20 cellular contexts compared by ENCODE assay signal in genomic region chr12:111457577-111457976, GRCh38. TPM values are rescaled to one million over a fixed set of nuclear protein-coding genes. Genes with fewer than 3 reads are reported as not detected.
A peak's percentile ranks its signal among the peaks of the same experiment; 100 is the strongest.
DNase-seq lines count a peak whose midpoint lies in the region; ATAC-seq and TF ChIP-seq lines count a peak whose summit lies in the region.
"Had no signal": no experiment of that assay in that cellular context is flagged by ENCODE, and none has a peak within 500 bp of the region (broad histone marks: within the 10 kb centered on the region; RNA-seq: fewer than 3 reads in every experiment).

No MANE protein-coding gene starts in this region.

- no peak for DNase-seq in activated naive CD4-positive, alpha-beta T cell treated with anti-CD3 and anti-CD28 coated beads for 36 hours
- no peak for DNase-seq in HFFc6
- peak; percentile 16 for DNase-seq in islet precursor cell
- peak; percentile 3 for DNase-seq in testis
- no peak for DNase-seq in upper lobe of left lung
- DNase-seq: 8988T; IMR-90; NCI-H1105; NCI-H146; NCI-H2029 treated with DMSO at 0.1 percent for 48 hours; NCI-H226; NCI-H524; NCI-H774; NK-92 treated with Interleukin-12 subunit alpha and Interleukin-12 subunit beta, amount 100 ng/mL, for 24 hours; SIG-M5 had no signal

- H3K4me1 Mint-ChIP-seq in activated naive CD4-positive, alpha-beta T cell treated with anti-CD3 and anti-CD28 coated beads, Interleukin-2, amount 50 U/mL, for 24 hours, result no peaks in the 10 kb centered on the region
- H3K4me1 Mint-ChIP-seq in activated naive CD4-positive, alpha-beta T cell treated with anti-CD3 and anti-CD28 coated beads for 36 hours (ENCODE audit: low read depth), result no peaks in the 10 kb centered on the region
- peaks cover 61% of the 10 kb centered on the region for H3K4me1 Mint-ChIP-seq in HFFc6 (ENCODE audit: low read depth)

- intact Hi-C loops in activated naive CD4-positive, alpha-beta T cell treated with anti-CD3 and anti-CD28 coated beads for 36 hours (cut with micrococcal nuclease), result no loop called here
- intact Hi-C loops in testis (cut with DNase I; ENCODE audit: low total_unique reads), result no loop called here

- no peak for TF ChIP-seq CTCF in HFFc6 (IDR thresholded peaks at IDR 0.05)
- TF ChIP-seq CTCF in testis (IDR thresholded peaks at IDR 0.05), result no peak
- no peak for TF ChIP-seq CTCF in upper lobe of left lung (IDR thresholded peaks at IDR 0.05)

- no peak for ATAC-seq in GM18498 (IDR thresholded peaks at IDR 0.05; ENCODE audit: unreplicated experiment)
- ATAC-seq in upper lobe of left lung (ENCODE audit: low FRiP score in 2 of 2), result no peak

- H3K9me3 Mint-ChIP-seq in activated naive CD4-positive, alpha-beta T cell treated with anti-CD3 and anti-CD28 coated beads, Interleukin-2, amount 50 U/mL, for 24 hours, result no peaks in the 10 kb centered on the region
- no peaks in the 10 kb centered on the region for H3K9me3 Mint-ChIP-seq in activated naive CD4-positive, alpha-beta T cell treated with anti-CD3 and anti-CD28 coated beads for 36 hours
- H3K9me3 Mint-ChIP-seq in HFFc6, result no peaks in the 10 kb centered on the region

- peak overlapping the region; percentile 35 for H3K27ac Mint-ChIP-seq in activated naive CD4-positive, alpha-beta T cell treated with anti-CD3 and anti-CD28 coated beads, Interleukin-2, amount 50 U/mL, for 24 hours
- no peak overlapping the region for H3K27ac Mint-ChIP-seq in activated naive CD4-positive, alpha-beta T cell treated with anti-CD3 and anti-CD28 coated beads for 36 hours
- H3K27ac Mint-ChIP-seq in HFFc6, result peak overlapping the region; percentile 46

- TF ChIP-seq POLR2A in testis (IDR thresholded peaks at IDR 0.05), result no peak
- no peak for TF ChIP-seq POLR2A in upper lobe of left lung (IDR thresholded peaks at IDR 0.05)

- H3K4me3 Mint-ChIP-seq in activated naive CD4-positive, alpha-beta T cell treated with anti-CD3 and anti-CD28 coated beads, Interleukin-2, amount 50 U/mL, for 24 hours, result no peak overlapping the region
- no peak overlapping the region for H3K4me3 Mint-ChIP-seq in activated naive CD4-positive, alpha-beta T cell treated with anti-CD3 and anti-CD28 coated beads for 36 hours
- no peak overlapping the region for H3K4me3 Mint-ChIP-seq in HFFc6

- H3K4me3 ChIP-seq in testis, result no peak overlapping the region
- H3K4me3 ChIP-seq in upper lobe of left lung, result no peak overlapping the region

- peaks cover 4% of the 10 kb centered on the region for H3K36me3 Mint-ChIP-seq in activated naive CD4-positive, alpha-beta T cell treated with anti-CD3 and anti-CD28 coated beads, Interleukin-2, amount 50 U/mL, for 24 hours
- peaks cover 5% of the 10 kb centered on the region for H3K36me3 Mint-ChIP-seq in activated naive CD4-positive, alpha-beta T cell treated with anti-CD3 and anti-CD28 coated beads for 36 hours (ENCODE audit: low read depth)
- peaks cover 25% of the 10 kb centered on the region for H3K36me3 Mint-ChIP-seq in HFFc6 (ENCODE audit: low read depth)

- no peak for TF ChIP-seq EP300 in upper lobe of left lung (IDR thresholded peaks at IDR 0.05)

- H3K36me3 ChIP-seq in testis (ENCODE audit: low read depth, missing control alignments), result no peaks in the 10 kb centered on the region
- H3K36me3 ChIP-seq in upper lobe of left lung, result peaks cover 13 to 73% (median 55%) of the 10 kb centered on the region in 4 donors

- H3K4me1 ChIP-seq in testis, result no peaks in the 10 kb centered on the region
- no peaks in the 10 kb centered on the region for H3K4me1 ChIP-seq in upper lobe of left lung

- WGBS in testis, 2 donors, result 72 to 91% methylated on average over 3 of the region's 3 CpGs
- 90 to 93% methylated on average over 3 of the region's 3 CpGs for WGBS in upper lobe of left lung, 2 donors

- no peaks in the 10 kb centered on the region for H3K27me3 Mint-ChIP-seq in activated naive CD4-positive, alpha-beta T cell treated with anti-CD3 and anti-CD28 coated beads, Interleukin-2, amount 50 U/mL, for 24 hours
- H3K27me3 Mint-ChIP-seq in activated naive CD4-positive, alpha-beta T cell treated with anti-CD3 and anti-CD28 coated beads for 36 hours (ENCODE audit: low read depth), result no peaks in the 10 kb centered on the region
- H3K27me3 Mint-ChIP-seq in HFFc6 (ENCODE audit: insufficient read depth), result peaks cover 23% of the 10 kb centered on the region

- no peaks in the 10 kb centered on the region for H3K27me3 ChIP-seq in testis
- no peaks in the 10 kb centered on the region for H3K27me3 ChIP-seq in upper lobe of left lung

- H3K27ac ChIP-seq in testis (no peak overlapping the region), upper lobe of left lung (no peak overlapping the region)
- H3K27ac ChIP-seq: C4-2B, KMS-11, RWPE1 had no signal

- H3K9me3 ChIP-seq in testis (no peaks in the 10 kb centered on the region), upper lobe of left lung (no peaks in the 10 kb centered on the region)

- CTCF ChIA-PET in activated naive CD4-positive, alpha-beta T cell treated with anti-CD3 and anti-CD28 coated beads for 36 hours (lab: Charles Lee), result interaction anchor here (2.0 to 23.4 kb wide), 2 partner anchors 27 to 53 kb away, joined by 4 to 763 read pairs; partner anchors contain the start of gene SH2B3

RNA-seq across cellular contexts. Expression of gene SH2B3, which starts 51.9 kb away (rescaled TPM):
- total RNA-seq in activated naive CD4-positive, alpha-beta T cell treated with anti-CD3 and anti-CD28 coated beads for 36 hours, result 10 to 100 TPM; 21.1 to 21.3 TPM
- total RNA-seq in HFFc6 (2021; fragmentation: NEBNext Ultra II Directional; extraction: Animal tissue kit (Norgen Biotek cat#: 25700)), result 10 to 100 TPM; 54.0 to 80.3 (median 69.8) TPM
- total RNA-seq in testis (10 to 100 TPM; 36.9 to 38.1 TPM), upper lobe of left lung (100 to 1,000 TPM in 1 of 6 donors, 10 to 100 TPM in 5; 24.8 to 128 (median 52.5) TPM)
- polyA plus RNA-seq in testis (ENCODE audit: insufficient read depth, low read depth, low replicate concordance), result 22.0 TPM

Comparison
In these comparisons a context has a peak if more than half of its experiments do, and no peak if none do; other contexts are left out.
1. DNase-seq: peak in islet precursor cell (single experiment) and testis (single experiment); none in activated naive CD4-positive, alpha-beta T cell treated with anti-CD3 and anti-CD28 coated beads for 36 hours (single experiment), HFFc6 (single experiment) and upper lobe of left lung (0 of 2).